1 cellular context compared by ENCODE assay signal in the genomic region with DNA sequence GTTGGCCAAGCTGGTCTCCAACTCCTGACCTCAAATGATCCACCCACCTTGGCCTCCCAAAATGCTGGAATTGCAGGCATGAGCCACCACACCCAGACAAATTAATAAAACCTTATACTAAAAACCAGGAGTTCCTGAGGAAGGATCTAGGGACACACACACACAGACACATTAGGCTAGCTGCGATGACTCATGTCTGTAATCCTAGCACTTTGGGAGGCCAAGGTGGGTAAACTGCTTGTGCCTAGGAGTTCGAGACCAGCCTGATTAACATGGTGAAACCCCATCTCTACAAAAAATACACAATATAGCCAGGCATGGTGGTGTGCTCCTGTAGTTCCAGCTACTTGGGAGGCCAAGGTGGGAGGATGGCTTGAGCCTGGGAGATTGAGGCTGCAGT.
TF ChIP-seq lines count a peak whose summit lies in the region.
"Not testable (repeated sequence)": the region's sequence is repeated elsewhere in the genome, so short reads cannot be mapped to it uniquely, and the experiment has no call there.

No MANE protein-coding gene starts in this region.

TF ChIP-seq in K562, 482 proteins besides CTCF, POLR2A, EP300 and RAD21:
- TF ChIP-seq ATF3 (IDR thresholded peaks at IDR 0.05) (peak; percentile 44), JUND (IDR thresholded peaks at IDR 0.05; ENCODE audit: borderline replicate concordance, low read depth, low read length) (0 out of 2 replicates have a peak, but pooled peaks have one; percentile 8)
- not testable (repeated sequence) for TF ChIP-seq ATF3 (CRISPR knock-in tag; conservative IDR thresholded peaks at IDR 0.05); JUND (tag; IDR thresholded peaks at IDR 0.05; ENCODE audit: borderline replicate concordance, low read depth, low read length)
